ENCODE assay signal across 20 cellular contexts in genomic region chr5:163653526-163653925, GRCh38.
DNase-seq lines count a peak whose midpoint lies in the region; ATAC-seq, FAIRE-seq and TF ChIP-seq lines count a peak whose summit lies in the region.
"Had no signal": no experiment of that assay in that cellular context is flagged by ENCODE, and none has a peak within 500 bp of the region (broad histone marks: within the 10 kb centered on the region; RNA-seq: fewer than 3 reads in every experiment).

No MANE protein-coding gene starts in this region.

- H3K4me3 ChIP-seq in SK-N-SH (ENCODE audit: low read depth in 2 of 2, low read length in 1 of 2) (no peak overlapping the region), K562 (no peak overlapping the region)
- H3K4me3 ChIP-seq: A549; BLaER1 treated with 17β-estradiol and CSF1 and Interleukin-3, amounts not matched to agents 10 nM and 100 nM had no signal

- intact Hi-C loops in K562 (cut with micrococcal nuclease) = no loop called here

- H3K9me2 ChIP-seq in SK-N-SH = no peaks in the 10 kb centered on the region

- H3K27me3 ChIP-seq in SK-N-SH (ENCODE audit: insufficient read depth) = no peaks in the 10 kb centered on the region
- no peaks in the 10 kb centered on the region for H3K27me3 ChIP-seq in K562 (ENCODE audit: control insufficient read depth in 2 of 2, insufficient read depth in 2 of 2, low read length in 2 of 2)
- H3K27me3 ChIP-seq: BLaER1 treated with 17β-estradiol and CSF1 and Interleukin-3, amounts not matched to agents 10 nM and 100 nM had no signal

- H3K4me1 ChIP-seq in SK-N-SH (ENCODE audit: control insufficient read depth in 1 of 2, insufficient read depth in 2 of 2, low read depth in 1 of 2, low read length in 1 of 2) (peaks cover 0 to 5% of the 10 kb centered on the region in 2 experiments; a peak in 2 of 4 replicates), K562 (replicated peaks in 1 of 2; ENCODE audit: control insufficient read depth in 2 of 2, insufficient read depth in 2 of 2, low read length in 2 of 2) (no peaks in the 10 kb centered on the region)
- H3K4me1 ChIP-seq: A549, Caco-2 had no signal

- FAIRE-seq in K562 (lab: Jason Lieb, UNC) (no peak), GM19239 (lab: Jason Lieb, UNC) (no peak)
- FAIRE-seq: A549, D721Med, G401.6, GM12891, GM18507 had no signal

- no peaks in the 10 kb centered on the region for H3F3A ChIP-seq in SK-N-SH (replicated peaks; ENCODE audit: insufficient read depth)

- H3K36me3 ChIP-seq in SK-N-SH (replicated peaks in 1 of 2; ENCODE audit: control insufficient read depth in 1 of 2, insufficient read depth in 2 of 2, low read length in 1 of 2) (no peaks in the 10 kb centered on the region), K562 (ENCODE audit: control insufficient read depth, insufficient read depth, low read length) (no peaks in the 10 kb centered on the region)
- H3K36me3 ChIP-seq: BLaER1 treated with 17β-estradiol and CSF1 and Interleukin-3, amounts not matched to agents 10 nM and 100 nM had no signal

- POLR2A ChIA-PET in SK-N-SH (lab: Yijun Ruan, JAX) (no interaction called here), K562 (lab: Yijun Ruan, JAX) (no interaction called here)

- no peak for TF ChIP-seq CTCF in SK-N-SH (IDR thresholded peaks at IDR 0.05)
- TF ChIP-seq CTCF in K562 (IDR thresholded peaks at IDR 0.05 in 2 of 3, conservative IDR thresholded peaks at IDR 0.05 in 1 of 3; ENCODE audit: insufficient read depth in 2 of 3, low read depth in 1 of 3, low read length in 3 of 3) = no peak

- H3K9me3 ChIP-seq in SK-N-SH (0 out of 2 replicates have a peak, but pooled peaks cover 6% of the 10 kb centered on the region), K562 (replicated peaks; ENCODE audit: control insufficient read depth, insufficient read depth, low read depth, low read length) (0 out of 2 replicates have a peak, but pooled peaks cover 2% of the 10 kb centered on the region)
- H3K9me3 ChIP-seq: Caco-2 had no signal

- no TSS peak for BruUV-seq in K562 (replicated peaks; lab: Mats Ljungman, UMichigan)

- H3K9ac ChIP-seq in SK-N-SH (no peak overlapping the region), K562 (ENCODE audit: insufficient read depth in 1 of 2, low read depth in 2 of 2, low read length in 2 of 2) (no peak overlapping the region)
- H3K9ac ChIP-seq: BLaER1 treated with 17β-estradiol and CSF1 and Interleukin-3, amounts not matched to agents 10 nM and 100 nM had no signal

- no peak for TF ChIP-seq POLR2A in K562 (conservative IDR thresholded peaks at IDR 0.05)

- CTCF ChIA-PET in SK-N-SH (lab: Yijun Ruan, JAX) (no interaction called here), K562 (lab: Yijun Ruan, JAX; ENCODE audit: low intra/inter-chr PET ratio) (interaction anchor here (0.6 kb wide), 1 partner anchor 260 kb away, joined by 3 read pairs; no protein-coding TSS in a partner anchor)

- ATAC-seq in SK-N-SH treated with all-trans-retinoic acid at 6 μM for 48 hours (no peak), K562 (no peak), HG03469 (IDR thresholded peaks at IDR 0.05; ENCODE audit: unreplicated experiment) (no peak)
- ATAC-seq: A549; CD8-positive, alpha-beta T cell had no signal

- DNase-seq in SK-N-SH (no peak), NCI-H82 treated with DMSO at 0.1 percent for 48 hours (lab: John Stamatoyannopoulos, UW; ENCODE audit: unreplicated experiment) (peak; percentile 97), K562 (ENCODE audit: extremely low read depth in 1 of 4, low spot score in 3 of 4) (no peak), GM19239 (ENCODE audit: insufficient read length, low spot score) (no peak)
- DNase-seq: Caco-2; Calu3; CD4-positive, alpha-beta T cell; CD8-positive, alpha-beta T cell; DMS79 treated with DMSO at 0.1 percent for 48 hours; GF-D8 had no signal

- H3K79me2 ChIP-seq in SK-N-SH (ENCODE audit: insufficient read depth) (no peaks in the 10 kb centered on the region), K562 (ENCODE audit: control insufficient read depth, insufficient read depth, low read length) (no peaks in the 10 kb centered on the region)

- H3K4me2 ChIP-seq in SK-N-SH (no peak overlapping the region), K562 (ENCODE audit: insufficient read depth, low read length) (no peak overlapping the region)
- H3K4me2 ChIP-seq: A549; BLaER1 treated with 17β-estradiol and CSF1 and Interleukin-3, amounts not matched to agents 10 nM and 100 nM had no signal

- in situ Hi-C loops in K562 (cut with MboI) = no loop called here

- TF ChIP-seq RAD21 in SK-N-SH (IDR thresholded peaks at IDR 0.05; ENCODE audit: low read length) (no peak), K562 (CRISPR knock-in tag; conservative IDR thresholded peaks at IDR 0.05 in 1 of 2, IDR thresholded peaks at IDR 0.05 in 1 of 2) (no peak)

- H2AFZ ChIP-seq in SK-N-SH (ENCODE audit: low read depth) = no peak overlapping the region
- H2AFZ ChIP-seq in K562 (ENCODE audit: low read depth, low read length) = no peak overlapping the region

- H3K9me1 ChIP-seq in K562 (ENCODE audit: control insufficient read depth, insufficient read depth, low read length) = no peaks in the 10 kb centered on the region

- TF ChIP-seq EP300 in SK-N-SH (IDR thresholded peaks at IDR 0.05; ENCODE audit: borderline replicate concordance in 1 of 2, low read depth in 1 of 2, low read length in 1 of 2) = peak in 1 of 2 experiments; percentile 42; a peak in 2 of 4 replicates
- TF ChIP-seq EP300 in K562 (IDR thresholded peaks at IDR 0.05; ENCODE audit: low read length) = no peak

- H3K27ac ChIP-seq in SK-N-SH (ENCODE audit: low read depth in 2 of 2, low read length in 1 of 2) (no peak overlapping the region), K562 (ENCODE audit: extremely low read depth, low read depth, low read length) (no peak overlapping the region)
- H3K27ac ChIP-seq: 22Rv1; A549; BLaER1 treated with 17β-estradiol and CSF1 and Interleukin-3, amounts not matched to agents 10 nM and 100 nM; C4-2B had no signal

- 31% methylated on average over 1 of the region's 1 CpG for WGBS in SK-N-SH (ENCODE audit: low lambda C conversion rate)
- 0% methylated on average over 1 of the region's 1 CpG for WGBS in K562 (ENCODE audit: insufficient coverage, low coverage, missing lambda C conversion rate)

- H4K20me1 ChIP-seq in SK-N-SH (ENCODE audit: insufficient read depth) (no peaks in the 10 kb centered on the region), K562 (replicated peaks; ENCODE audit: control insufficient read depth, insufficient read depth, low read length) (no peaks in the 10 kb centered on the region)
- H4K20me1 ChIP-seq: BLaER1 treated with 17β-estradiol and CSF1 and Interleukin-3, amounts not matched to agents 10 nM and 100 nM had no signal

TF ChIP-seq in SK-N-SH treated with all-trans-retinoic acid at 6 μM for 48 hours, 23 proteins besides CTCF, POLR2A, EP300 and RAD21:
- TF ChIP-seq PPARA (CRISPR knock-in tag; IDR thresholded peaks at IDR 0.05; ENCODE audit: borderline replicate concordance) (no peak), TCF4 (CRISPR knock-in tag; IDR thresholded peaks at IDR 0.05; ENCODE audit: borderline replicate concordance) (0 out of 2 replicates have a peak, but pooled peaks have one; percentile 17), ZNF70 (CRISPR knock-in tag; IDR thresholded peaks at IDR 0.05) (no peak), ARNTL (CRISPR knock-in tag; IDR thresholded peaks at IDR 0.05; ENCODE audit: borderline replicate concordance, low read depth) (no peak)

TF ChIP-seq in SK-N-SH, 30 proteins besides CTCF, POLR2A, EP300 and RAD21:
- TF ChIP-seq USF2 (IDR thresholded peaks at IDR 0.05; ENCODE audit: borderline replicate concordance, low read depth, low read length) (no peak), IRF3 (IDR thresholded peaks at IDR 0.05; ENCODE audit: low read depth, low read length) (no peak), JUND (IDR thresholded peaks at IDR 0.05) (no peak), GABPA (IDR thresholded peaks at IDR 0.05; ENCODE audit: low read depth) (no peak), RCOR1 (IDR thresholded peaks at IDR 0.05; ENCODE audit: low read length) (no peak)

TF ChIP-seq in K562, 482 proteins besides CTCF, POLR2A, EP300 and RAD21:
- no peak for TF ChIP-seq HNRNPK (IDR thresholded peaks at IDR 0.05; ENCODE audit: low read depth, low read length, poor library complexity, severe bottlenecking)
- no peak for TF ChIP-seq RBM17 (IDR thresholded peaks at IDR 0.05; ENCODE audit: borderline replicate concordance, low read depth, low read length)
- TF ChIP-seq ZNF507 (tag; conservative IDR thresholded peaks at IDR 0.05) = peak; percentile 82
- no peak for TF ChIP-seq ZNF398 (CRISPR knock-in tag; IDR thresholded peaks at IDR 0.05)
